Comparison of ENCODE assay signal across 1 cellular context in genomic region chr9:99222416-99223280, GRCh38.
A peak's percentile ranks its signal among the peaks of the same experiment; 100 is the strongest.
TF ChIP-seq lines count a peak whose summit lies in the region.

No MANE protein-coding gene starts in this region.

TF ChIP-seq in K562, 482 proteins besides CTCF, POLR2A, EP300 and RAD21 (continued from another document and continues in another):
- TF ChIP-seq, protein P1, sequence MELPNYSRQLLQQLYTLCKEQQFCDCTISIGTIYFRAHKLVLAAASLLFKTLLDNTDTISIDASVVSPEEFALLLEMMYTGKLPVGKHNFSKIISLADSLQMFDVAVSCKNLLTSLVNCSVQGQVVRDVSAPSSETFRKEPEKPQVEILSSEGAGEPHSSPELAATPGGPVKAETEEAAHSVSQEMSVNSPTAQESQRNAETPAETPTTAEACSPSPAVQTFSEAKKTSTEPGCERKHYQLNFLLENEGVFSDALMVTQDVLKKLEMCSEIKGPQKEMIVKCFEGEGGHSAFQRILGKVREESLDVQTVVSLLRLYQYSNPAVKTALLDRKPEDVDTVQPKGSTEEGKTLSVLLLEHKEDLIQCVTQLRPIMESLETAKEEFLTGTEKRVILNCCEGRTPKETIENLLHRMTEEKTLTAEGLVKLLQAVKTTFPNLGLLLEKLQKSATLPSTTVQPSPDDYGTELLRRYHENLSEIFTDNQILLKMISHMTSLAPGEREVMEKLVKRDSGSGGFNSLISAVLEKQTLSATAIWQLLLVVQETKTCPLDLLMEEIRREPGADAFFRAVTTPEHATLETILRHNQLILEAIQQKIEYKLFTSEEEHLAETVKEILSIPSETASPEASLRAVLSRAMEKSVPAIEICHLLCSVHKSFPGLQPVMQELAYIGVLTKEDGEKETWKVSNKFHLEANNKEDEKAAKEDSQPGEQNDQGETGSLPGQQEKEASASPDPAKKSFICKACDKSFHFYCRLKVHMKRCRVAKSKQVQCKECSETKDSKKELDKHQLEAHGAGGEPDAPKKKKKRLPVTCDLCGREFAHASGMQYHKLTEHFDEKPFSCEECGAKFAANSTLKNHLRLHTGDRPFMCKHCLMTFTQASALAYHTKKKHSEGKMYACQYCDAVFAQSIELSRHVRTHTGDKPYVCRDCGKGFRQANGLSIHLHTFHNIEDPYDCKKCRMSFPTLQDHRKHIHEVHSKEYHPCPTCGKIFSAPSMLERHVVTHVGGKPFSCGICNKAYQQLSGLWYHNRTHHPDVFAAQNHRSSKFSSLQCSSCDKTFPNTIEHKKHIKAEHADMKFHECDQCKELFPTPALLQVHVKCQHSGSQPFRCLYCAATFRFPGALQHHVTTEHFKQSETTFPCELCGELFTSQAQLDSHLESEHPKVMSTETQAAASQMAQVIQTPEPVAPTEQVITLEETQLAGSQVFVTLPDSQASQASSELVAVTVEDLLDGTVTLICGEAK (IDR thresholded peaks at IDR 0.05): peak; percentile 28
- TF ChIP-seq, protein P1 (CRISPR knock-in tag; IDR thresholded peaks at IDR 0.05): no peak
- TF ChIP-seq HNRNPH1 (optimal IDR thresholded peaks at IDR 0.05; ENCODE audit: low read depth, low read length) (no peak), SRSF1 (IDR thresholded peaks at IDR 0.05; ENCODE audit: low read depth, low read length) (no peak), POU5F1 (IDR thresholded peaks at IDR 0.05; ENCODE audit: borderline replicate concordance, low read depth, low read length, partially characterized antibody) (no peak), TFAM (CRISPR knock-in tag; conservative IDR thresholded peaks at IDR 0.05) (no peak), ZBTB12 (CRISPR knock-in tag; IDR thresholded peaks at IDR 0.05) (no peak), ZNF551 (CRISPR knock-in tag; IDR thresholded peaks at IDR 0.05) (no peak), C11orf30 (IDR thresholded peaks at IDR 0.05; ENCODE audit: low read depth) (no peak), MYC (IDR thresholded peaks at IDR 0.05; ENCODE audit: low read depth, low read length) (no peak), MYC (CRISPR knock-in tag; IDR thresholded peaks at IDR 0.05; ENCODE audit: borderline replicate concordance, low read depth) (peak; percentile 76; the same call in 1 of the 2 replicates), NCOA2 (IDR thresholded peaks at IDR 0.05; ENCODE audit: partially characterized antibody in 2 of 2) (no peak), YY1 (IDR thresholded peaks at IDR 0.05; ENCODE audit: borderline replicate concordance in 1 of 3, control insufficient read depth in 1 of 3, extremely low read depth in 1 of 3, insufficient read depth in 3 of 3, insufficient read length in 1 of 3, insufficient replicate concordance in 2 of 3, low read depth in 1 of 3, low read length in 2 of 3) (peak in 1 of 3 experiments; percentile 16), ETV5 (CRISPR knock-in tag; IDR thresholded peaks at IDR 0.05; ENCODE audit: low read depth) (0 out of 2 replicates have a peak, but pooled peaks have one; percentile 52), XRCC3 (IDR thresholded peaks at IDR 0.05) (no peak), LEF1 (IDR thresholded peaks at IDR 0.05) (no peak), BCLAF1 (IDR thresholded peaks at IDR 0.05; ENCODE audit: borderline replicate concordance in 1 of 2, control insufficient read depth in 1 of 2, low read depth in 2 of 2, low read length in 1 of 2) (no peak), EZH2 (IDR thresholded peaks at IDR 0.05; ENCODE audit: borderline replicate concordance, low read depth, low read length) (no peak), FOXM1 (IDR thresholded peaks at IDR 0.05; ENCODE audit: low read depth) (no peak), FOXM1 (CRISPR knock-in tag; IDR thresholded peaks at IDR 0.05; ENCODE audit: low read depth) (no peak), ZNF232 (CRISPR knock-in tag; IDR thresholded peaks at IDR 0.05) (no peak), STAT5B (CRISPR knock-in tag; IDR thresholded peaks at IDR 0.05) (no peak), ZNF431 (CRISPR knock-in tag; IDR thresholded peaks at IDR 0.05) (peak; percentile 64; the same call in 1 of the 2 replicates), PTTG1 (tag; IDR thresholded peaks at IDR 0.05; ENCODE audit: low read depth) (no peak)
- TF ChIP-seq, protein P2, sequence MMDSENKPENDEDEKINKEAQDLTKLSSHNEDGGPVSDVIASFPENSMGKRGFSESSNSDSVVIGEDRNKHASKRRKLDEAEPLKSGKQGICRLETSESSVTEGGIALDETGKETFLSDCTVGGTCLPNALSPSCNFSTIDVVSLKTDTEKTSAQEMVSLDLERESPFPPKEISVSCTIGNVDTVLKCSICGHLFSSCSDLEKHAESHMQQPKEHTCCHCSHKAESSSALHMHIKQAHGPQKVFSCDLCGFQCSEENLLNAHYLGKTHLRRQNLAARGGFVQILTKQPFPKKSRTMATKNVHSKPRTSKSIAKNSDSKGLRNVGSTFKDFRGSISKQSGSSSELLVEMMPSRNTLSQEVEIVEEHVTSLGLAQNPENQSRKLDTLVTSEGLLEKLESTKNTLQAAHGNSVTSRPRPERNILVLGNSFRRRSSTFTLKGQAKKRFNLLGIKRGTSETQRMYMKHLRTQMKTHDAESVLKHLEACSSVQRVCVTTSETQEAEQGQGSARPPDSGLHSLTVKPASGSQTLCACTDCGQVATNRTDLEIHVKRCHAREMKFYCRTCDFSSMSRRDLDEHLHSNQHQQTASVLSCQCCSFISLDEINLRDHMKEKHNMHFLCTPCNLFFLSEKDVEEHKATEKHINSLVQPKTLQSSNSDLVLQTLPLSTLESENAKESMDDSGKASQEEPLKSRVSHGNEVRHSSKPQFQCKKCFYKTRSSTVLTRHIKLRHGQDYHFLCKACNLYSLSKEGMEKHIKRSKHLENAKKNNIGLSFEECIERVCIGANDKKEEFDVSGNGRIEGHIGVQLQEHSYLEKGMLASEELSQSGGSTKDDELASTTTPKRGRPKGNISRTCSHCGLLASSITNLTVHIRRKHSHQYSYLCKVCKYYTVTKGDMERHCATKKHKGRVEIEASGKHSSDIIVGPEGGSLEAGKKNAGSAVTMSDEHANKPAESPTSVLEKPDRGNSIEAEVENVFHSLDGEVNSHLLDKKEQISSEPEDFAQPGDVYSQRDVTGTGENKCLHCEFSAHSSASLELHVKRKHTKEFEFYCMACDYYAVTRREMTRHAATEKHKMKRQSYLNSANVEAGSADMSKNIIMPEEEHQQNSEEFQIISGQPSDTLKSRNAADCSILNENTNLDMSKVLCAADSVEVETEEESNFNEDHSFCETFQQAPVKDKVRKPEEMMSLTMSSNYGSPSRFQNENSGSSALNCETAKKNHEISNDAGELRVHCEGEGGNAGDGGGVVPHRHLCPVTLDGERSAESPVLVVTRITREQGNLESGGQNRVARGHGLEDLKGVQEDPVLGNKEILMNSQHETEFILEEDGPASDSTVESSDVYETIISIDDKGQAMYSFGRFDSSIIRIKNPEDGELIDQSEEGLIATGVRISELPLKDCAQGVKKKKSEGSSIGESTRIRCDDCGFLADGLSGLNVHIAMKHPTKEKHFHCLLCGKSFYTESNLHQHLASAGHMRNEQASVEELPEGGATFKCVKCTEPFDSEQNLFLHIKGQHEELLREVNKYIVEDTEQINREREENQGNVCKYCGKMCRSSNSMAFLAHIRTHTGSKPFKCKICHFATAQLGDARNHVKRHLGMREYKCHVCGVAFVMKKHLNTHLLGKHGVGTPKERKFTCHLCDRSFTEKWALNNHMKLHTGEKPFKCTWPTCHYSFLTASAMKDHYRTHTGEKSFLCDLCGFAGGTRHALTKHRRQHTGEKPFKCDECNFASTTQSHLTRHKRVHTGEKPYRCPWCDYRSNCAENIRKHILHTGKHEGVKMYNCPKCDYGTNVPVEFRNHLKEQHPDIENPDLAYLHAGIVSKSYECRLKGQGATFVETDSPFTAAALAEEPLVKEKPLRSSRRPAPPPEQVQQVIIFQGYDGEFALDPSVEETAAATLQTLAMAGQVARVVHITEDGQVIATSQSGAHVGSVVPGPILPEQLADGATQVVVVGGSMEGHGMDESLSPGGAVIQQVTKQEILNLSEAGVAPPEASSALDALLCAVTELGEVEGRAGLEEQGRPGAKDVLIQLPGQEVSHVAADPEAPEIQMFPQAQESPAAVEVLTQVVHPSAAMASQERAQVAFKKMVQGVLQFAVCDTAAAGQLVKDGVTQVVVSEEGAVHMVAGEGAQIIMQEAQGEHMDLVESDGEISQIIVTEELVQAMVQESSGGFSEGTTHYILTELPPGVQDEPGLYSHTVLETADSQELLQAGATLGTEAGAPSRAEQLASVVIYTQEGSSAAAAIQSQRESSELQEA (IDR thresholded peaks at IDR 0.05; ENCODE audit: low read depth): no peak
- TF ChIP-seq, protein P3, sequence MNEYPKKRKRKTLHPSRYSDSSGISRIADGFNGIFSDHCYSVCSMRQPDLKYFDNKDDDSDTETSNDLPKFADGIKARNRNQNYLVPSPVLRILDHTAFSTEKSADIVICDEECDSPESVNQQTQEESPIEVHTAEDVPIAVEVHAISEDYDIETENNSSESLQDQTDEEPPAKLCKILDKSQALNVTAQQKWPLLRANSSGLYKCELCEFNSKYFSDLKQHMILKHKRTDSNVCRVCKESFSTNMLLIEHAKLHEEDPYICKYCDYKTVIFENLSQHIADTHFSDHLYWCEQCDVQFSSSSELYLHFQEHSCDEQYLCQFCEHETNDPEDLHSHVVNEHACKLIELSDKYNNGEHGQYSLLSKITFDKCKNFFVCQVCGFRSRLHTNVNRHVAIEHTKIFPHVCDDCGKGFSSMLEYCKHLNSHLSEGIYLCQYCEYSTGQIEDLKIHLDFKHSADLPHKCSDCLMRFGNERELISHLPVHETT (CRISPR knock-in tag; conservative IDR thresholded peaks at IDR 0.05 in 1 of 2, IDR thresholded peaks at IDR 0.05 in 1 of 2): no peak
